In genomic region chr4:87037921-87038320, GRCh38 we compare ENCODE assay signal across 11 cellular contexts.
DNase-seq lines count a peak whose midpoint lies in the region; ATAC-seq and TF ChIP-seq lines count a peak whose summit lies in the region.
"Had no signal": no experiment of that assay in that cellular context is flagged by ENCODE, and none has a peak within 500 bp of the region (broad histone marks: within the 10 kb centered on the region; RNA-seq: fewer than 3 reads in every experiment).

No MANE protein-coding gene starts in this region.

- H3K4me1 ChIP-seq in left ventricle myocardium inferior (peaks cover 100% of the 10 kb centered on the region), neuron (ENCODE audit: insufficient read depth, low read length) (peaks cover 63% of the 10 kb centered on the region), urinary bladder (ENCODE audit: insufficient read depth) (peaks cover 6% of the 10 kb centered on the region), aorta (ENCODE audit: control insufficient read depth in 1 of 2, insufficient read depth in 2 of 2, low read length in 2 of 2) (peaks cover 8 to 28% of the 10 kb centered on the region in 2 donors)

- H3K27me3 ChIP-seq in left ventricle myocardium inferior (ENCODE audit: low read depth) = no peaks in the 10 kb centered on the region
- H3K27me3 ChIP-seq in neuron (ENCODE audit: insufficient read depth, low read length) = no peaks in the 10 kb centered on the region
- H3K27me3 ChIP-seq in aorta (ENCODE audit: control insufficient read depth in 1 of 2, insufficient read depth in 2 of 2, low read length in 1 of 2) = no peaks in the 10 kb centered on the region

- TF ChIP-seq CTCF in left ventricle myocardium inferior (IDR thresholded peaks at IDR 0.05; ENCODE audit: borderline replicate concordance) = no peak

- H3K4me1 Mint-ChIP-seq in effector memory CD8-positive, alpha-beta T cell (ENCODE audit: low read depth in 2 of 2) = peaks cover 40 to 65% of the 10 kb centered on the region in 2 donors

- no peaks in the 10 kb centered on the region for H3K36me3 ChIP-seq in left ventricle myocardium inferior
- no peaks in the 10 kb centered on the region for H3K36me3 ChIP-seq in neuron (ENCODE audit: insufficient read depth, low read length)
- H3K36me3 ChIP-seq in urinary bladder (ENCODE audit: insufficient read depth) = no peaks in the 10 kb centered on the region
- H3K36me3 ChIP-seq in aorta (ENCODE audit: control insufficient read depth in 1 of 2, insufficient read depth in 2 of 2, low read length in 1 of 2) = no peaks in the 10 kb centered on the region

- H2AFZ ChIP-seq in neuron (ENCODE audit: low read depth, low read length) = no peak overlapping the region

- no peaks in the 10 kb centered on the region for H3K27me3 Mint-ChIP-seq in effector memory CD8-positive, alpha-beta T cell

- peak overlapping the region; percentile 92 for H3K27ac ChIP-seq in left ventricle myocardium inferior (replicated peaks)
- peak overlapping the region; percentile 69 for H3K27ac ChIP-seq in urinary bladder (ENCODE audit: low read depth)
- H3K27ac ChIP-seq in aorta (ENCODE audit: low read depth in 1 of 2, low read length in 2 of 2) = peak overlapping the region in 1 of 2 donors; percentile 43

- 29% methylated on average over 3 of the region's 3 CpGs for WGBS in urinary bladder
- WGBS in aorta, 2 donors = 25 to 32% methylated on average over 3 of the region's 3 CpGs

- H3K9me3 Mint-ChIP-seq in effector memory CD8-positive, alpha-beta T cell = no peaks in the 10 kb centered on the region

- ATAC-seq in Right ventricle myocardium superior (ENCODE audit: poor library complexity) (no peak), GM19395 (IDR thresholded peaks at IDR 0.05; ENCODE audit: unreplicated experiment) (no peak), HG02870 (IDR thresholded peaks at IDR 0.05; ENCODE audit: unreplicated experiment) (no peak), aorta (ENCODE audit: low FRiP score) (no peak)
- no peak for ATAC-seq in effector memory CD8-positive, alpha-beta T cell (replicated peaks)

- peak overlapping the region; percentile 53 to 56 for H3K27ac Mint-ChIP-seq in effector memory CD8-positive, alpha-beta T cell

- H3K36me3 Mint-ChIP-seq in effector memory CD8-positive, alpha-beta T cell (ENCODE audit: insufficient read depth) = peaks cover 6% of the 10 kb centered on the region

- DNase-seq in left ventricle myocardium inferior (no peak), Right ventricle myocardium superior (no peak), aorta (no peak)
- no peak for DNase-seq in effector memory CD8-positive, alpha-beta T cell
- DNase-seq: activated CD4-positive, CD25-positive, alpha-beta regulatory T cell; effector CD8-positive, alpha-beta T cell; RPMI8226 had no signal

- intact Hi-C loops in left ventricle myocardium inferior (cut with micrococcal nuclease) (no loop called here), Right ventricle myocardium superior (cut with DNase I) (no loop called here), aorta (cut with DNase I) (no loop called here)

- H3K4me3 Mint-ChIP-seq in effector memory CD8-positive, alpha-beta T cell = no peak overlapping the region

- no peaks in the 10 kb centered on the region for H3K9me3 ChIP-seq in left ventricle myocardium inferior (replicated peaks)
- H3K9me3 ChIP-seq in neuron (ENCODE audit: low read length) = no peaks in the 10 kb centered on the region
- no peaks in the 10 kb centered on the region for H3K9me3 ChIP-seq in aorta (ENCODE audit: control insufficient read depth, low read length)

- H3K4me3 ChIP-seq in left ventricle myocardium inferior (no peak overlapping the region), neuron (ENCODE audit: low read length) (peak overlapping the region; percentile 42), urinary bladder (ENCODE audit: low read depth, low read length) (no peak overlapping the region), aorta (ENCODE audit: low read length in 2 of 2) (no peak overlapping the region)
